18 cellular contexts compared by ENCODE assay signal in the genomic region with DNA sequence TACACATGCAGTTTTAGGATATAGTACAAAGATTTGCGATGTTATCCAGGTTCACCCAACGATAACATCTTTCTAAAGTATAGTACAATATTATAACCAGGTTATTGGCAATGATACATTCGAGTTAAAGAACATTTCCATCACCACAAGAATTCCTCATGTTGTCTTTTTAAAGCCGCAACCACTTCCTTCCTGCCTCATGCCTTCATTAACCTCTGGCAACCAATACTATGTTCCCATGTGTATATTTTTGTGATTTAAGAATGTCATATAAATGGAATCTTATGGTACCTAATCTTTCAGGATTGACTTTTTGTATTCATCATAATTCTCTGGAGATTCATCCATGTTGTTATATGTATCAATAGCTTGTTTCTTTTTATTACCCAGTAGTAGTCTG.
"Had no signal": no experiment of that assay in that cellular context is flagged by ENCODE, and none has a peak within 500 bp of the region (broad histone marks: within the 10 kb centered on the region; RNA-seq: fewer than 3 reads in every experiment).

No MANE protein-coding gene starts in this region.

- H3K4me1 ChIP-seq: esophagus squamous epithelium, foreskin keratinocyte, left ventricle myocardium inferior, thyroid gland had no signal

- H3K4me3 ChIP-seq: esophagus squamous epithelium, left ventricle myocardium inferior, thyroid gland had no signal

- H3K27ac ChIP-seq: esophagus squamous epithelium, foreskin keratinocyte, left ventricle myocardium inferior, thyroid gland had no signal

- DNase-seq: activated CD4-positive, alpha-beta T cell treated with anti-CD3 and anti-CD28 coated beads, Interleukin-2, amount 10 ng/mL, durations not matched to agents 24 days and 14 days; activated CD8-positive, alpha-beta T cell treated with anti-CD3 and anti-CD28 coated beads, Interleukin-2, amount 10 ng/mL, durations not matched to agents 7 days and 5 days; activated naive CD4-positive, alpha-beta T cell treated with Interleukin-2 at 50 U/mL for 16 hours; activated T-cell treated with anti-CD3 and anti-CD28 coated beads, Interleukin-2, amount 50 U/mL, for 24 hours; anterior cingulate cortex; dermis blood vessel endothelial cell; effector memory CD8-positive, alpha-beta T cell; esophagus squamous epithelium; foreskin keratinocyte; hypothalamus; left ventricle myocardium inferior; occipital lobe; posterior cingulate gyrus; stimulated activated CD4-positive, alpha-beta T cell treated with anti-CD3 and anti-CD28 coated beads, Interleukin-12 subunit alpha, Interleukin-12 subunit beta, amount 100 ng/mL, for 4 hours; stimulated activated CD4-positive, alpha-beta T cell treated with anti-CD3 and anti-CD28 coated beads, Interleukin-2, amount 100 ng/mL, for 24 hours; stimulated activated naive CD4-positive, alpha-beta T cell treated with Interleukin-2 at 50 U/mL for 16 hours; T1000; thyroid gland had no signal

- H3K27me3 ChIP-seq: esophagus squamous epithelium, foreskin keratinocyte, thyroid gland had no signal

- H3K36me3 ChIP-seq: esophagus squamous epithelium, left ventricle myocardium inferior, thyroid gland had no signal

- ATAC-seq: activated CD8-positive, alpha-beta T cell treated with anti-CD3 and anti-CD28 coated beads, Interleukin-2, amount 10 ng/mL, durations not matched to agents 7 days and 5 days; effector memory CD8-positive, alpha-beta T cell; foreskin keratinocyte had no signal

- H3K9me3 ChIP-seq: esophagus squamous epithelium, left ventricle myocardium inferior, thyroid gland had no signal
